6 cellular contexts compared by ENCODE assay signal in genomic region chr6:5256952-5257351, GRCh38.
"Had no signal": no experiment of that assay in that cellular context is flagged by ENCODE, and none has a peak within 500 bp of the region (broad histone marks: within the 10 kb centered on the region; RNA-seq: fewer than 3 reads in every experiment).

No MANE protein-coding gene starts in this region.

- H3K27ac Mint-ChIP-seq: HFFc6 had no signal

- H3K9me3 Mint-ChIP-seq: HFFc6 had no signal

- H3K4me3 Mint-ChIP-seq: HFFc6 had no signal

- ATAC-seq: HCT116 had no signal

- DNase-seq: GM23248, GOT3, H7, HFFc6, IMR-90 had no signal
